ENCODE assay signal across 1 cellular context in the genomic region with DNA sequence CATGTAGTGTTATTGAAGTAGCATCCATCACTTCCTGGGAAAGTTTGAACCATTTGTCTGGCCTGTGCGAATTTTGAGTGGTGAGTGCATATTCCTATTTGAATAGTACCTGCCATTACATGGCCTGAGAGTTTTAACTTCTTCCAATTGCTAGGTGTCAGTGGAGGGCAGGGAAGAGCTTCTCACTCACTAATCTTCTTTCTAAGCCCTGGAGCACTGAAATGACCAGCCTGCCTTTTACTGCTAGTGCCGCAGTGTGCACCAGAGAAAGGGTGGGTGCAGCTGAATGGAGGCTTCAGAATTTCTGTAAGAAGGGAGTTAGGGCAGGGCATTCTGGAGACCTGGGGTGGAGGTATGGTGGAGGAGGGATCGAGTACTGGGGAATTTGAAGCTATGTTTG.
TF ChIP-seq lines count a peak whose summit lies in the region.

No MANE protein-coding gene starts in this region.

TF ChIP-seq in WTC11, 78 proteins besides CTCF, POLR2A, EP300 and RAD21:
- TF ChIP-seq, protein P1, sequence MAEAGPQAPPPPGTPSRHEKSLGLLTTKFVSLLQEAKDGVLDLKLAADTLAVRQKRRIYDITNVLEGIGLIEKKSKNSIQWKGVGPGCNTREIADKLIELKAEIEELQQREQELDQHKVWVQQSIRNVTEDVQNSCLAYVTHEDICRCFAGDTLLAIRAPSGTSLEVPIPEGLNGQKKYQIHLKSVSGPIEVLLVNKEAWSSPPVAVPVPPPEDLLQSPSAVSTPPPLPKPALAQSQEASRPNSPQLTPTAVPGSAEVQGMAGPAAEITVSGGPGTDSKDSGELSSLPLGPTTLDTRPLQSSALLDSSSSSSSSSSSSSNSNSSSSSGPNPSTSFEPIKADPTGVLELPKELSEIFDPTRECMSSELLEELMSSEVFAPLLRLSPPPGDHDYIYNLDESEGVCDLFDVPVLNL (CRISPR knock-in tag; IDR thresholded peaks at IDR 0.05; ENCODE audit: borderline replicate concordance, low read depth) = no peak
- TF ChIP-seq, protein P2, sequence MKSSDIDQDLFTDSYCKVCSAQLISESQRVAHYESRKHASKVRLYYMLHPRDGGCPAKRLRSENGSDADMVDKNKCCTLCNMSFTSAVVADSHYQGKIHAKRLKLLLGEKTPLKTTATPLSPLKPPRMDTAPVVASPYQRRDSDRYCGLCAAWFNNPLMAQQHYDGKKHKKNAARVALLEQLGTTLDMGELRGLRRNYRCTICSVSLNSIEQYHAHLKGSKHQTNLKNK (CRISPR knock-in tag; IDR thresholded peaks at IDR 0.05) = no peak
- no peak for TF ChIP-seq JAZF1 (CRISPR knock-in tag; IDR thresholded peaks at IDR 0.05)
- TF ChIP-seq ZNF416 (CRISPR knock-in tag; IDR thresholded peaks at IDR 0.05) = no peak
- TF ChIP-seq ZNF671 (CRISPR knock-in tag; IDR thresholded peaks at IDR 0.05) = no peak
- no peak for TF ChIP-seq NFE2L1 (CRISPR knock-in tag; IDR thresholded peaks at IDR 0.05)
- no peak for TF ChIP-seq ZNF138 (CRISPR knock-in tag; conservative IDR thresholded peaks at IDR 0.05)
- no peak for TF ChIP-seq ZNF232 (CRISPR knock-in tag; IDR thresholded peaks at IDR 0.05)
- TF ChIP-seq, protein P3, sequence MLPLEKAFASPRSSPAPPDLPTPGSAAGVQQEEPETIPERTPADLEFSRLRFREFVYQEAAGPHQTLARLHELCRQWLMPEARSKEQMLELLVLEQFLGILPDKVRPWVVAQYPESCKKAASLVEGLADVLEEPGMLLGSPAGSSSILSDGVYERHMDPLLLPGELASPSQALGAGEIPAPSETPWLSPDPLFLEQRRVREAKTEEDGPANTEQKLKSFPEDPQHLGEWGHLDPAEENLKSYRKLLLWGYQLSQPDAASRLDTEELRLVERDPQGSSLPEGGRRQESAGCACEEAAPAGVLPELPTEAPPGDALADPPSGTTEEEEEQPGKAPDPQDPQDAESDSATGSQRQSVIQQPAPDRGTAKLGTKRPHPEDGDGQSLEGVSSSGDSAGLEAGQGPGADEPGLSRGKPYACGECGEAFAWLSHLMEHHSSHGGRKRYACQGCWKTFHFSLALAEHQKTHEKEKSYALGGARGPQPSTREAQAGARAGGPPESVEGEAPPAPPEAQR (CRISPR knock-in tag; IDR thresholded peaks at IDR 0.05) = no peak
- TF ChIP-seq, protein P4, sequence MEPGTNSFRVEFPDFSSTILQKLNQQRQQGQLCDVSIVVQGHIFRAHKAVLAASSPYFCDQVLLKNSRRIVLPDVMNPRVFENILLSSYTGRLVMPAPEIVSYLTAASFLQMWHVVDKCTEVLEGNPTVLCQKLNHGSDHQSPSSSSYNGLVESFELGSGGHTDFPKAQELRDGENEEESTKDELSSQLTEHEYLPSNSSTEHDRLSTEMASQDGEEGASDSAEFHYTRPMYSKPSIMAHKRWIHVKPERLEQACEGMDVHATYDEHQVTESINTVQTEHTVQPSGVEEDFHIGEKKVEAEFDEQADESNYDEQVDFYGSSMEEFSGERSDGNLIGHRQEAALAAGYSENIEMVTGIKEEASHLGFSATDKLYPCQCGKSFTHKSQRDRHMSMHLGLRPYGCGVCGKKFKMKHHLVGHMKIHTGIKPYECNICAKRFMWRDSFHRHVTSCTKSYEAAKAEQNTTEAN (CRISPR knock-in tag; IDR thresholded peaks at IDR 0.05) = no peak
- TF ChIP-seq GTF2I (CRISPR knock-in tag; conservative IDR thresholded peaks at IDR 0.05) = no peak
- TF ChIP-seq, protein P5, sequence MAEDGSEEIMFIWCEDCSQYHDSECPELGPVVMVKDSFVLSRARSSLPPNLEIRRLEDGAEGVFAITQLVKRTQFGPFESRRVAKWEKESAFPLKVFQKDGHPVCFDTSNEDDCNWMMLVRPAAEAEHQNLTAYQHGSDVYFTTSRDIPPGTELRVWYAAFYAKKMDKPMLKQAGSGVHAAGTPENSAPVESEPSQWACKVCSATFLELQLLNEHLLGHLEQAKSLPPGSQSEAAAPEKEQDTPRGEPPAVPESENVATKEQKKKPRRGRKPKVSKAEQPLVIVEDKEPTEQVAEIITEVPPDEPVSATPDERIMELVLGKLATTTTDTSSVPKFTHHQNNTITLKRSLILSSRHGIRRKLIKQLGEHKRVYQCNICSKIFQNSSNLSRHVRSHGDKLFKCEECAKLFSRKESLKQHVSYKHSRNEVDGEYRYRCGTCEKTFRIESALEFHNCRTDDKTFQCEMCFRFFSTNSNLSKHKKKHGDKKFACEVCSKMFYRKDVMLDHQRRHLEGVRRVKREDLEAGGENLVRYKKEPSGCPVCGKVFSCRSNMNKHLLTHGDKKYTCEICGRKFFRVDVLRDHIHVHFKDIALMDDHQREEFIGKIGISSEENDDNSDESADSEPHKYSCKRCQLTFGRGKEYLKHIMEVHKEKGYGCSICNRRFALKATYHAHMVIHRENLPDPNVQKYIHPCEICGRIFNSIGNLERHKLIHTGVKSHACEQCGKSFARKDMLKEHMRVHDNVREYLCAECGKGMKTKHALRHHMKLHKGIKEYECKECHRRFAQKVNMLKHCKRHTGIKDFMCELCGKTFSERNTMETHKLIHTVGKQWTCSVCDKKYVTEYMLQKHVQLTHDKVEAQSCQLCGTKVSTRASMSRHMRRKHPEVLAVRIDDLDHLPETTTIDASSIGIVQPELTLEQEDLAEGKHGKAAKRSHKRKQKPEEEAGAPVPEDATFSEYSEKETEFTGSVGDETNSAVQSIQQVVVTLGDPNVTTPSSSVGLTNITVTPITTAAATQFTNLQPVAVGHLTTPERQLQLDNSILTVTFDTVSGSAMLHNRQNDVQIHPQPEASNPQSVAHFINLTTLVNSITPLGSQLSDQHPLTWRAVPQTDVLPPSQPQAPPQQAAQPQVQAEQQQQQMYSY (CRISPR knock-in tag; IDR thresholded peaks at IDR 0.05) = no peak
- no peak for TF ChIP-seq CREB1 (CRISPR knock-in tag; IDR thresholded peaks at IDR 0.05)
